In the genomic region with DNA sequence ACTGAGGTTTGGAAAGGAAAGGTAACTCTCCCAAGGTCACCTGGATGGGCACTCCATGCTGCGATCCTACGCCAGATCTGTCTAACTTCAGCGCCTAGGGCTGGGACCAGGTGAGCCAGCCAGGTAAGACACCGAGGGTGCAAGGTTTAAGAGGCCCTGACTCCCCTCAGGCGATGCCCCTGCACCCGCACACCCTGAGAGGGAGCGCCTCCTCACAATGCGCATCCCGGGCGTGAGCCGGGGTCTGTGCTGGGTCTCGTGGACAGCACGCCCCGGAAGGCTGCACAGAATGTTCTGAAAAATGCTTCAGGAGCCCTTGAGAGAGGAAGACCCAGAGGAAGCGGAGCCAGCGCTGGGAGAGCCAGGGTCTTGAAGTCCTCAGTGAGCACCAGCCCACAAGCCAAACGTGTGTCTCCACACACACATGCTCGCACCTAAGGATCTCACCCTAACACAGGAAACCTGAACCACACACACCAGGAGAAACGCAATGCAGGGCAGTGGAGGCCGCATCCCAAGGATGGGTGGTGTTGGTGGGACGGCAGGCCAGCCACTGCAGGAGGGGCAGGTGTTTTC, we compare ENCODE assay signal across 25 cellular contexts.
"Had no signal": no experiment of that assay in that cellular context is flagged by ENCODE, and none has a peak within 500 bp of the region (broad histone marks: within the 10 kb centered on the region; RNA-seq: fewer than 3 reads in every experiment).

No MANE protein-coding gene starts in this region.

- ATAC-seq: activated CD8-positive, alpha-beta memory T cell treated with anti-CD3 and anti-CD28 coated beads, Interleukin-2, amount 10 ng/mL, durations not matched to agents 7 days and 5 days; activated CD8-positive, alpha-beta T cell treated with anti-CD3 and anti-CD28 coated beads for 36 hours; activated T-helper 17 cell treated with anti-CD3 and anti-CD28 coated beads, Interleukin-2, amount 50 U/mL, for 72 hours; left lung; SK-N-SH treated with all-trans-retinoic acid at 6 μM for 48 hours; stimulated activated effector memory CD8-positive, alpha-beta T cell treated with anti-CD3 and anti-CD28 coated beads, Interleukin-12 subunit alpha, Interleukin-12 subunit beta, amount 100 ng/mL, for 72 hours had no signal

- H3K36me3 ChIP-seq: colonic mucosa, left lung, right lobe of liver, tibial artery, WERI-Rb-1 had no signal

- DNase-seq: activated CD4-positive, alpha-beta T cell treated with anti-CD3 and anti-CD28 coated beads, Interleukin-2, amount 10 ng/mL, durations not matched to agents 7 days and 5 days; activated CD4-positive, CD25-positive, alpha-beta regulatory T cell treated with anti-CD3 and anti-CD28 coated beads, Interleukin-2, amount 50 U/mL, for 72 hours; activated CD8-positive, alpha-beta memory T cell treated with anti-CD3 and anti-CD28 coated beads, Interleukin-2, amount 10 ng/mL, durations not matched to agents 7 days and 5 days; activated CD8-positive, alpha-beta T cell treated with anti-CD3 and anti-CD28 coated beads for 36 hours; activated naive CD4-positive, alpha-beta T cell; activated naive CD8-positive, alpha-beta T cell treated with anti-CD3 and anti-CD28 coated beads, Interleukin-2, amount 10 ng/mL, durations not matched to agents 7 days and 5 days; activated T-cell treated with anti-CD3 and anti-CD28 coated beads, Interleukin-2, amount 50 U/mL, for 1 hour; amniotic stem cell; colonic mucosa; erythroblast; foreskin fibroblast; left lung; midbrain; nucleus accumbens; right lobe of liver; stimulated activated CD4-positive, alpha-beta T cell treated with anti-CD3 and anti-CD28 coated beads, Interleukin-2, amount 100 ng/mL, for 24 hours; stimulated activated naive CD8-positive, alpha-beta T cell treated with anti-CD3 and anti-CD28 coated beads, Interleukin-15, amount 100 ng/mL, for 72 hours; tibial artery; WERI-Rb-1 had no signal

- H3K27me3 Mint-ChIP-seq: activated CD4-positive, alpha-beta T cell treated with anti-CD3 and anti-CD28 coated beads, Interleukin-2, amount 10 ng/mL, durations not matched to agents 7 days and 5 days; activated CD8-positive, alpha-beta T cell treated with anti-CD3 and anti-CD28 coated beads for 36 hours; activated T-helper 17 cell treated with anti-CD3 and anti-CD28 coated beads, Interleukin-2, amount 50 U/mL, for 72 hours; stimulated activated naive CD8-positive, alpha-beta T cell treated with anti-CD3 and anti-CD28 coated beads, Interleukin-15, amount 100 ng/mL, for 72 hours had no signal

- H3K4me3 ChIP-seq: colonic mucosa, left lung, right lobe of liver, skin epidermis, tibial artery had no signal

- H3K4me1 ChIP-seq: colonic mucosa, left lung, tibial artery had no signal

- H3K27ac ChIP-seq: colonic mucosa, left lung, right lobe of liver, skin epidermis, tibial artery, WERI-Rb-1 had no signal

- H3K36me3 Mint-ChIP-seq: stimulated activated effector memory CD8-positive, alpha-beta T cell treated with anti-CD3 and anti-CD28 coated beads, Interleukin-12 subunit alpha, Interleukin-12 subunit beta, amount 100 ng/mL, for 72 hours had no signal

- H3K27ac Mint-ChIP-seq: activated CD4-positive, alpha-beta T cell treated with anti-CD3 and anti-CD28 coated beads, Interleukin-2, amount 10 ng/mL, durations not matched to agents 7 days and 5 days; activated CD8-positive, alpha-beta memory T cell treated with anti-CD3 and anti-CD28 coated beads, Interleukin-2, amount 10 ng/mL, durations not matched to agents 7 days and 5 days; activated CD8-positive, alpha-beta T cell treated with anti-CD3 and anti-CD28 coated beads for 36 hours; activated naive CD8-positive, alpha-beta T cell treated with anti-CD3 and anti-CD28 coated beads, Interleukin-2, amount 10 ng/mL, durations not matched to agents 7 days and 5 days; activated T-helper 17 cell treated with anti-CD3 and anti-CD28 coated beads, Interleukin-2, amount 50 U/mL, for 72 hours; nephron; stimulated activated effector memory CD8-positive, alpha-beta T cell treated with anti-CD3 and anti-CD28 coated beads, Interleukin-12 subunit alpha, Interleukin-12 subunit beta, amount 100 ng/mL, for 72 hours; stimulated activated naive CD8-positive, alpha-beta T cell treated with anti-CD3 and anti-CD28 coated beads, Interleukin-15, amount 100 ng/mL, for 72 hours; T-helper 2 cell treated with Interferon-gamma antibody and Interleukin-4, amounts not matched to agents 5 μg/mL and 100 μg/mL, for 36 hours had no signal

- H3K9me3 ChIP-seq: colonic mucosa, left lung, right lobe of liver, tibial artery had no signal

- H3K27me3 ChIP-seq: colonic mucosa, right lobe of liver, tibial artery had no signal

- H3K4me3 Mint-ChIP-seq: activated CD4-positive, alpha-beta T cell treated with anti-CD3 and anti-CD28 coated beads, Interleukin-2, amount 10 ng/mL, durations not matched to agents 7 days and 5 days; activated CD8-positive, alpha-beta memory T cell treated with anti-CD3 and anti-CD28 coated beads, Interleukin-2, amount 10 ng/mL, durations not matched to agents 7 days and 5 days; activated CD8-positive, alpha-beta T cell treated with anti-CD3 and anti-CD28 coated beads for 36 hours; activated naive CD8-positive, alpha-beta T cell treated with anti-CD3 and anti-CD28 coated beads, Interleukin-2, amount 10 ng/mL, durations not matched to agents 7 days and 5 days; activated T-helper 17 cell treated with anti-CD3 and anti-CD28 coated beads, Interleukin-2, amount 50 U/mL, for 72 hours; nephron; stimulated activated effector memory CD8-positive, alpha-beta T cell treated with anti-CD3 and anti-CD28 coated beads, Interleukin-12 subunit alpha, Interleukin-12 subunit beta, amount 100 ng/mL, for 72 hours; stimulated activated naive CD8-positive, alpha-beta T cell treated with anti-CD3 and anti-CD28 coated beads, Interleukin-15, amount 100 ng/mL, for 72 hours; T-helper 2 cell treated with Interferon-gamma antibody and Interleukin-4, amounts not matched to agents 5 μg/mL and 100 μg/mL, for 36 hours had no signal

- H3K9me3 Mint-ChIP-seq: activated CD4-positive, alpha-beta T cell treated with anti-CD3 and anti-CD28 coated beads, Interleukin-2, amount 10 ng/mL, durations not matched to agents 7 days and 5 days; activated CD8-positive, alpha-beta T cell treated with anti-CD3 and anti-CD28 coated beads for 36 hours; activated T-helper 17 cell treated with anti-CD3 and anti-CD28 coated beads, Interleukin-2, amount 50 U/mL, for 72 hours; stimulated activated effector memory CD8-positive, alpha-beta T cell treated with anti-CD3 and anti-CD28 coated beads, Interleukin-12 subunit alpha, Interleukin-12 subunit beta, amount 100 ng/mL, for 72 hours; stimulated activated naive CD8-positive, alpha-beta T cell treated with anti-CD3 and anti-CD28 coated beads, Interleukin-15, amount 100 ng/mL, for 72 hours; T-helper 2 cell treated with Interferon-gamma antibody and Interleukin-4, amounts not matched to agents 5 μg/mL and 100 μg/mL, for 36 hours had no signal
